2 cellular contexts compared by ENCODE assay signal in the genomic region with DNA sequence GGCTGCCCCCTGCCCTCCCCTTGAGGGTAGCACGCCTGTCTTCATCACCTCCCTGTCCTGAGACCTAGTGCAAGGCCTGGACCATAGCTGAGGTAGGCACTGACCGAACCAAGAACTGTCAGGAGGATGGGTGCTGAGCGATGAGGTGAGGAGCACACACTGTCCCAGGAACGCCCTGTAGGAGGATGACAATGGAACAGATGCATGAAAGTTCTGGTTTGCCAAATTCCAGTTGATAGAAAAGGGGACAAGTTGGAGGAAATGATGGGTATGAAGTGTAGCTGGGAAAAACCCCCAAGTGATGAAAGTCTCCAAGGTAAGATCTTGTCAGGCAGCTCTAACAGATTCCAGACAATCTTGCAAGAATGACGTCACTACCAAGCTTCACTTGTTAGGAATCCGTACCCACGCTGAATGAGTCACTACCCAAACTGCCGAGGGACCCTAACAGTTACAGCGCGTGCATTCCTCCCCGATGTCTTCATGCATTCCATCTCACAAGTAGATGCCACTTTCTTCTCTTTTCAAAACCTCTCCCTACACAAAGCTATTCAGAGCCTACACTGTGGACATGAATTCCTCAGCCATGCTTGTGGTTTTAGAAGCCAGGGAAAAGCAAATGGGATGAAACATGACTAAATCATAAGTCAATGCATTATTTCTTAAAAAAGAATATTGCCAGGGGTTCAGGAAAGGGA.
TF ChIP-seq lines count a peak whose summit lies in the region.

No MANE protein-coding gene starts in this region.

TF ChIP-seq in A549, 52 proteins besides CTCF, POLR2A, EP300 and RAD21 (continued from another document):
- TF ChIP-seq, protein P1, sequence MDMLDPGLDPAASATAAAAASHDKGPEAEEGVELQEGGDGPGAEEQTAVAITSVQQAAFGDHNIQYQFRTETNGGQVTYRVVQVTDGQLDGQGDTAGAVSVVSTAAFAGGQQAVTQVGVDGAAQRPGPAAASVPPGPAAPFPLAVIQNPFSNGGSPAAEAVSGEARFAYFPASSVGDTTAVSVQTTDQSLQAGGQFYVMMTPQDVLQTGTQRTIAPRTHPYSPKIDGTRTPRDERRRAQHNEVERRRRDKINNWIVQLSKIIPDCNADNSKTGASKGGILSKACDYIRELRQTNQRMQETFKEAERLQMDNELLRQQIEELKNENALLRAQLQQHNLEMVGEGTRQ (IDR thresholded peaks at IDR 0.05): no peak
- TF ChIP-seq RARB (CRISPR knock-in tag; IDR thresholded peaks at IDR 0.05): 0 out of 2 replicates have a peak, but pooled peaks have one; percentile 51
- peak; percentile 95 to 99 for TF ChIP-seq JUN (IDR thresholded peaks at IDR 0.05)
- TF ChIP-seq NFE2L2 (conservative IDR thresholded peaks at IDR 0.05; ENCODE audit: low read length): no peak
- peak; percentile 53; the same call in 1 of the 2 replicates for TF ChIP-seq FOXS1 (CRISPR knock-in tag; IDR thresholded peaks at IDR 0.05)
- TF ChIP-seq CEBPB (IDR thresholded peaks at IDR 0.05): peak; percentile 66 to 94
- TF ChIP-seq, protein P2, sequence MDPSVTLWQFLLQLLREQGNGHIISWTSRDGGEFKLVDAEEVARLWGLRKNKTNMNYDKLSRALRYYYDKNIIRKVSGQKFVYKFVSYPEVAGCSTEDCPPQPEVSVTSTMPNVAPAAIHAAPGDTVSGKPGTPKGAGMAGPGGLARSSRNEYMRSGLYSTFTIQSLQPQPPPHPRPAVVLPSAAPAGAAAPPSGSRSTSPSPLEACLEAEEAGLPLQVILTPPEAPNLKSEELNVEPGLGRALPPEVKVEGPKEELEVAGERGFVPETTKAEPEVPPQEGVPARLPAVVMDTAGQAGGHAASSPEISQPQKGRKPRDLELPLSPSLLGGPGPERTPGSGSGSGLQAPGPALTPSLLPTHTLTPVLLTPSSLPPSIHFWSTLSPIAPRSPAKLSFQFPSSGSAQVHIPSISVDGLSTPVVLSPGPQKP (IDR thresholded peaks at IDR 0.05; ENCODE audit: low read depth, low read length): no peak
- TF ChIP-seq, protein P3, sequence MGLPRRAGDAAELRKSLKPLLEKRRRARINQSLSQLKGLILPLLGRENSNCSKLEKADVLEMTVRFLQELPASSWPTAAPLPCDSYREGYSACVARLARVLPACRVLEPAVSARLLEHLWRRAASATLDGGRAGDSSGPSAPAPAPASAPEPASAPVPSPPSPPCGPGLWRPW (IDR thresholded peaks at IDR 0.05): peak; percentile 49; the same call in 1 of the 2 replicates
- peak; percentile 98 for TF ChIP-seq FOSL2 (IDR thresholded peaks at IDR 0.05)
- TF ChIP-seq FOSL2 (CRISPR knock-in tag; IDR thresholded peaks at IDR 0.05): peak; percentile 100
- TF ChIP-seq, protein P4, sequence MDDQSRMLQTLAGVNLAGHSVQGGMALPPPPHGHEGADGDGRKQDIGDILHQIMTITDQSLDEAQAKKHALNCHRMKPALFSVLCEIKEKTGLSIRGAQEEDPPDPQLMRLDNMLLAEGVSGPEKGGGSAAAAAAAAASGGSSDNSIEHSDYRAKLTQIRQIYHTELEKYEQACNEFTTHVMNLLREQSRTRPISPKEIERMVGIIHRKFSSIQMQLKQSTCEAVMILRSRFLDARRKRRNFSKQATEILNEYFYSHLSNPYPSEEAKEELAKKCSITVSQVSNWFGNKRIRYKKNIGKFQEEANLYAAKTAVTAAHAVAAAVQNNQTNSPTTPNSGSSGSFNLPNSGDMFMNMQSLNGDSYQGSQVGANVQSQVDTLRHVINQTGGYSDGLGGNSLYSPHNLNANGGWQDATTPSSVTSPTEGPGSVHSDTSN (IDR thresholded peaks at IDR 0.05): peak; percentile 85
- TF ChIP-seq JUNB (IDR thresholded peaks at IDR 0.05): peak; percentile 99
- no peak for TF ChIP-seq HEYL (CRISPR knock-in tag; IDR thresholded peaks at IDR 0.05)
- TF ChIP-seq HOXA7 (CRISPR knock-in tag; IDR thresholded peaks at IDR 0.05): no peak
- TF ChIP-seq, protein P5, sequence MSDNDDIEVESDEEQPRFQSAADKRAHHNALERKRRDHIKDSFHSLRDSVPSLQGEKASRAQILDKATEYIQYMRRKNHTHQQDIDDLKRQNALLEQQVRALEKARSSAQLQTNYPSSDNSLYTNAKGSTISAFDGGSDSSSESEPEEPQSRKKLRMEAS (IDR thresholded peaks at IDR 0.05): peak; percentile 96
- TF ChIP-seq GATA3 (IDR thresholded peaks at IDR 0.05; ENCODE audit: borderline replicate concordance): peak; percentile 99
- TF ChIP-seq, protein P6, sequence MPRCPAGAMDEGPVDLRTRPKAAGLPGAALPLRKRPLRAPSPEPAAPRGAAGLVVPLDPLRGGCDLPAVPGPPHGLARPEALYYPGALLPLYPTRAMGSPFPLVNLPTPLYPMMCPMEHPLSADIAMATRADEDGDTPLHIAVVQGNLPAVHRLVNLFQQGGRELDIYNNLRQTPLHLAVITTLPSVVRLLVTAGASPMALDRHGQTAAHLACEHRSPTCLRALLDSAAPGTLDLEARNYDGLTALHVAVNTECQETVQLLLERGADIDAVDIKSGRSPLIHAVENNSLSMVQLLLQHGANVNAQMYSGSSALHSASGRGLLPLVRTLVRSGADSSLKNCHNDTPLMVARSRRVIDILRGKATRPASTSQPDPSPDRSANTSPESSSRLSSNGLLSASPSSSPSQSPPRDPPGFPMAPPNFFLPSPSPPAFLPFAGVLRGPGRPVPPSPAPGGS (IDR thresholded peaks at IDR 0.05): peak; percentile 95
- no peak for TF ChIP-seq MAFK (IDR thresholded peaks at IDR 0.05; ENCODE audit: partially characterized antibody)
TF ChIP-seq in A549: peak in this region for 12.

TF ChIP-seq in H1, 55 proteins besides CTCF, POLR2A, EP300 and RAD21:
- TF ChIP-seq SP2 (IDR thresholded peaks at IDR 0.05; ENCODE audit: low read length): no peak
- TF ChIP-seq SP4 (IDR thresholded peaks at IDR 0.05; ENCODE audit: low read length): no peak
- TF ChIP-seq POLR2AphosphoS5 (IDR thresholded peaks at IDR 0.05; ENCODE audit: low read depth, low read length): 0 out of 2 replicates have a peak, but pooled peaks have one; percentile 43
- no peak for TF ChIP-seq RFX5 (IDR thresholded peaks at IDR 0.05; ENCODE audit: borderline replicate concordance, low read depth, low read length)
- TF ChIP-seq POU5F1 (IDR thresholded peaks at IDR 0.05; ENCODE audit: low read depth, low read length): no peak
- peak; percentile 71; the same call in 1 of the 2 replicates for TF ChIP-seq JUN (IDR thresholded peaks at IDR 0.05; ENCODE audit: low read depth, low read length)
- peak; percentile 76 for TF ChIP-seq TEAD4 (IDR thresholded peaks at IDR 0.05; ENCODE audit: low read depth, low read length)
- TF ChIP-seq SIRT6 (IDR thresholded peaks at IDR 0.05; ENCODE audit: low read length): no peak
- peak; percentile 89 for TF ChIP-seq JUND (IDR thresholded peaks at IDR 0.05; ENCODE audit: low read length)
